18 cellular contexts compared by ENCODE assay signal in the genomic region with DNA sequence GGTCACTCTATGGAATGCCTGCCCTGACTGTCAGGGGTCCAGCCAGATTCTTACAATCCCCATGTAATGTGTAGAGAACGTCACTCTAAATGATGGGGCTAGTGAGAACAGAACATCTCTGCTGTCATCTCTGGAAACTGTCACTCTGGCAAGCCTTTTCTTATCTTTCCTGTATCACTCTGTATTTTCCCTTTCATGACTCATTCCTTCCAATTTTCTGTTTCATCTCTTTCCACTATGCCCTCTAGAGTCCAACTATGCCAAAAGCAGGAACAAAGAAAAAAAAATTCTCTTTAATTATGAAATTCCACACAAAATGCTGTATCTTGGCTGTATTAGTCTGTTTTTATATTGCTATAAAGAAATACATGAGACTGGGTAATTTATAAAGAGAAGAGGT.
DNase-seq lines count a peak whose midpoint lies in the region; ATAC-seq and TF ChIP-seq lines count a peak whose summit lies in the region.
"Had no signal": no experiment of that assay in that cellular context is flagged by ENCODE, and none has a peak within 500 bp of the region (broad histone marks: within the 10 kb centered on the region; RNA-seq: fewer than 3 reads in every experiment).

No MANE protein-coding gene starts in this region.

- H3K79me2 ChIP-seq in SK-N-SH (ENCODE audit: insufficient read depth) = no peaks in the 10 kb centered on the region

- TF ChIP-seq CTCF in SK-N-SH (IDR thresholded peaks at IDR 0.05) (peak; percentile 34; the same call in 1 of the 2 replicates), retinal pigment epithelial cell (conservative IDR thresholded peaks at IDR 0.05; ENCODE audit: low read depth, low read length) (peak; percentile 55)

- no peak for TF ChIP-seq EP300 in SK-N-SH (IDR thresholded peaks at IDR 0.05; ENCODE audit: borderline replicate concordance in 1 of 2, low read depth in 1 of 2, low read length in 1 of 2)

- no peak overlapping the region for H2AFZ ChIP-seq in SK-N-SH (ENCODE audit: low read depth)

- POLR2A ChIA-PET in SK-N-SH (lab: Yijun Ruan, JAX) = no interaction called here

- no peaks in the 10 kb centered on the region for H3F3A ChIP-seq in SK-N-SH (replicated peaks; ENCODE audit: insufficient read depth)

- CTCF ChIA-PET in SK-N-SH (lab: Yijun Ruan, JAX) = no interaction called here

- no peaks in the 10 kb centered on the region; the same call in 1 of the 2 replicates for H3K9me3 ChIP-seq in SK-N-SH
- H3K9me3 ChIP-seq: gastrocnemius medialis, MG63, ovary had no signal

- H3K36me3 ChIP-seq in SK-N-SH (replicated peaks in 1 of 2; ENCODE audit: control insufficient read depth in 1 of 2, insufficient read depth in 2 of 2, low read length in 1 of 2) = no peaks in the 10 kb centered on the region
- H3K36me3 ChIP-seq: gastrocnemius medialis, MG63, ovary had no signal

- TF ChIP-seq RAD21 in SK-N-SH (IDR thresholded peaks at IDR 0.05; ENCODE audit: low read length) = no peak

- DNase-seq in SK-N-SH = no peak
- DNase-seq in OCI-M1 (lab: John Stamatoyannopoulos, UW) = peak; percentile 34
- peak; percentile 1 to 10 for DNase-seq in dermis microvascular lymphatic vessel endothelial cell (ENCODE audit: low read depth in 2 of 2)
- DNase-seq in retinal pigment epithelial cell (ENCODE audit: low read depth) = no peak
- DNase-seq: activated CD8-positive, alpha-beta memory T cell treated with anti-CD3 and anti-CD28 coated beads, Interleukin-2, amount 10 ng/mL, durations not matched to agents 7 days and 5 days; caudate nucleus; gastrocnemius medialis; H9; MG63; mucosa of descending colon; ovary; small intestine; stimulated activated naive CD8-positive, alpha-beta T cell treated with anti-CD3 and anti-CD28 coated beads, Interleukin-15, amount 100 ng/mL, for 72 hours had no signal

- no peaks in the 10 kb centered on the region for H3K4me1 ChIP-seq in SK-N-SH (ENCODE audit: control insufficient read depth in 1 of 2, insufficient read depth in 2 of 2, low read depth in 1 of 2, low read length in 1 of 2)
- H3K4me1 ChIP-seq: gastrocnemius medialis had no signal

- no peak overlapping the region for H3K4me2 ChIP-seq in SK-N-SH

- H3K9me2 ChIP-seq in SK-N-SH = no peaks in the 10 kb centered on the region

- no peaks in the 10 kb centered on the region for H4K20me1 ChIP-seq in SK-N-SH (ENCODE audit: insufficient read depth)

- H3K4me3 ChIP-seq in SK-N-SH (ENCODE audit: low read depth in 2 of 2, low read length in 1 of 2) (no peak overlapping the region), retinal pigment epithelial cell (ENCODE audit: low read length) (no peak overlapping the region)
- H3K4me3 ChIP-seq: gastrocnemius medialis, MG63, mucosa of descending colon, ovary had no signal

- H3K9ac ChIP-seq in SK-N-SH = no peak overlapping the region

- no peak for ATAC-seq in SK-N-SH treated with all-trans-retinoic acid at 6 μM for 48 hours
- no peak for ATAC-seq in HG02970 (IDR thresholded peaks at IDR 0.05; ENCODE audit: low FRiP score, unreplicated experiment)
- no peak for ATAC-seq in GM21381 (IDR thresholded peaks at IDR 0.05; ENCODE audit: unreplicated experiment)
- no peak for ATAC-seq in GM21423 (IDR thresholded peaks at IDR 0.05; ENCODE audit: unreplicated experiment)
- ATAC-seq: activated CD8-positive, alpha-beta memory T cell treated with anti-CD3 and anti-CD28 coated beads, Interleukin-2, amount 10 ng/mL, durations not matched to agents 7 days and 5 days; gastrocnemius medialis; mucosa of descending colon; stimulated activated naive CD8-positive, alpha-beta T cell treated with anti-CD3 and anti-CD28 coated beads, Interleukin-15, amount 100 ng/mL, for 72 hours; WTC11 had no signal

- no peaks in the 10 kb centered on the region for H3K27me3 ChIP-seq in SK-N-SH (ENCODE audit: insufficient read depth)
- H3K27me3 ChIP-seq: gastrocnemius medialis, MG63, ovary had no signal

- WGBS in SK-N-SH (ENCODE audit: low lambda C conversion rate) = 0% methylated on average over 1 of the region's 1 CpG

- H3K27ac ChIP-seq in SK-N-SH (ENCODE audit: low read depth in 2 of 2, low read length in 1 of 2) = no peak overlapping the region
- H3K27ac ChIP-seq: gastrocnemius medialis, ovary had no signal

TF ChIP-seq in SK-N-SH, 30 proteins besides CTCF, POLR2A, EP300 and RAD21 (continues in another document):
- TF ChIP-seq, protein P1, sequence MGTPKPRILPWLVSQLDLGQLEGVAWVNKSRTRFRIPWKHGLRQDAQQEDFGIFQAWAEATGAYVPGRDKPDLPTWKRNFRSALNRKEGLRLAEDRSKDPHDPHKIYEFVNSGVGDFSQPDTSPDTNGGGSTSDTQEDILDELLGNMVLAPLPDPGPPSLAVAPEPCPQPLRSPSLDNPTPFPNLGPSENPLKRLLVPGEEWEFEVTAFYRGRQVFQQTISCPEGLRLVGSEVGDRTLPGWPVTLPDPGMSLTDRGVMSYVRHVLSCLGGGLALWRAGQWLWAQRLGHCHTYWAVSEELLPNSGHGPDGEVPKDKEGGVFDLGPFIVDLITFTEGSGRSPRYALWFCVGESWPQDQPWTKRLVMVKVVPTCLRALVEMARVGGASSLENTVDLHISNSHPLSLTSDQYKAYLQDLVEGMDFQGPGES (IDR thresholded peaks at IDR 0.05; ENCODE audit: low read depth, low read length) = no peak
- TF ChIP-seq, protein P2, sequence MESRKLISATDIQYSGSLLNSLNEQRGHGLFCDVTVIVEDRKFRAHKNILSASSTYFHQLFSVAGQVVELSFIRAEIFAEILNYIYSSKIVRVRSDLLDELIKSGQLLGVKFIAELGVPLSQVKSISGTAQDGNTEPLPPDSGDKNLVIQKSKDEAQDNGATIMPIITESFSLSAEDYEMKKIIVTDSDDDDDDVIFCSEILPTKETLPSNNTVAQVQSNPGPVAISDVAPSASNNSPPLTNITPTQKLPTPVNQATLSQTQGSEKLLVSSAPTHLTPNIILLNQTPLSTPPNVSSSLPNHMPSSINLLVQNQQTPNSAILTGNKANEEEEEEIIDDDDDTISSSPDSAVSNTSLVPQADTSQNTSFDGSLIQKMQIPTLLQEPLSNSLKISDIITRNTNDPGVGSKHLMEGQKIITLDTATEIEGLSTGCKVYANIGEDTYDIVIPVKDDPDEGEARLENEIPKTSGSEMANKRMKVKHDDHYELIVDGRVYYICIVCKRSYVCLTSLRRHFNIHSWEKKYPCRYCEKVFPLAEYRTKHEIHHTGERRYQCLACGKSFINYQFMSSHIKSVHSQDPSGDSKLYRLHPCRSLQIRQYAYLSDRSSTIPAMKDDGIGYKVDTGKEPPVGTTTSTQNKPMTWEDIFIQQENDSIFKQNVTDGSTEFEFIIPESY (IDR thresholded peaks at IDR 0.05; ENCODE audit: borderline replicate concordance, low read depth) = no peak

TF ChIP-seq in SK-N-SH treated with all-trans-retinoic acid at 6 μM for 48 hours, 23 proteins besides CTCF, POLR2A, EP300 and RAD21 (continues in another document):
- TF ChIP-seq TOX (CRISPR knock-in tag; IDR thresholded peaks at IDR 0.05; ENCODE audit: borderline replicate concordance) = no peak
- TF ChIP-seq, protein P3, sequence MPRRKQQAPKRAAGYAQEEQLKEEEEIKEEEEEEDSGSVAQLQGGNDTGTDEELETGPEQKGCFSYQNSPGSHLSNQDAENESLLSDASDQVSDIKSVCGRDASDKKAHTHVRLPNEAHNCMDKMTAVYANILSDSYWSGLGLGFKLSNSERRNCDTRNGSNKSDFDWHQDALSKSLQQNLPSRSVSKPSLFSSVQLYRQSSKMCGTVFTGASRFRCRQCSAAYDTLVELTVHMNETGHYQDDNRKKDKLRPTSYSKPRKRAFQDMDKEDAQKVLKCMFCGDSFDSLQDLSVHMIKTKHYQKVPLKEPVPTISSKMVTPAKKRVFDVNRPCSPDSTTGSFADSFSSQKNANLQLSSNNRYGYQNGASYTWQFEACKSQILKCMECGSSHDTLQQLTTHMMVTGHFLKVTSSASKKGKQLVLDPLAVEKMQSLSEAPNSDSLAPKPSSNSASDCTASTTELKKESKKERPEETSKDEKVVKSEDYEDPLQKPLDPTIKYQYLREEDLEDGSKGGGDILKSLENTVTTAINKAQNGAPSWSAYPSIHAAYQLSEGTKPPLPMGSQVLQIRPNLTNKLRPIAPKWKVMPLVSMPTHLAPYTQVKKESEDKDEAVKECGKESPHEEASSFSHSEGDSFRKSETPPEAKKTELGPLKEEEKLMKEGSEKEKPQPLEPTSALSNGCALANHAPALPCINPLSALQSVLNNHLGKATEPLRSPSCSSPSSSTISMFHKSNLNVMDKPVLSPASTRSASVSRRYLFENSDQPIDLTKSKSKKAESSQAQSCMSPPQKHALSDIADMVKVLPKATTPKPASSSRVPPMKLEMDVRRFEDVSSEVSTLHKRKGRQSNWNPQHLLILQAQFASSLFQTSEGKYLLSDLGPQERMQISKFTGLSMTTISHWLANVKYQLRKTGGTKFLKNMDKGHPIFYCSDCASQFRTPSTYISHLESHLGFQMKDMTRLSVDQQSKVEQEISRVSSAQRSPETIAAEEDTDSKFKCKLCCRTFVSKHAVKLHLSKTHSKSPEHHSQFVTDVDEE (CRISPR knock-in tag; IDR thresholded peaks at IDR 0.05) = no peak
- TF ChIP-seq, protein P4, sequence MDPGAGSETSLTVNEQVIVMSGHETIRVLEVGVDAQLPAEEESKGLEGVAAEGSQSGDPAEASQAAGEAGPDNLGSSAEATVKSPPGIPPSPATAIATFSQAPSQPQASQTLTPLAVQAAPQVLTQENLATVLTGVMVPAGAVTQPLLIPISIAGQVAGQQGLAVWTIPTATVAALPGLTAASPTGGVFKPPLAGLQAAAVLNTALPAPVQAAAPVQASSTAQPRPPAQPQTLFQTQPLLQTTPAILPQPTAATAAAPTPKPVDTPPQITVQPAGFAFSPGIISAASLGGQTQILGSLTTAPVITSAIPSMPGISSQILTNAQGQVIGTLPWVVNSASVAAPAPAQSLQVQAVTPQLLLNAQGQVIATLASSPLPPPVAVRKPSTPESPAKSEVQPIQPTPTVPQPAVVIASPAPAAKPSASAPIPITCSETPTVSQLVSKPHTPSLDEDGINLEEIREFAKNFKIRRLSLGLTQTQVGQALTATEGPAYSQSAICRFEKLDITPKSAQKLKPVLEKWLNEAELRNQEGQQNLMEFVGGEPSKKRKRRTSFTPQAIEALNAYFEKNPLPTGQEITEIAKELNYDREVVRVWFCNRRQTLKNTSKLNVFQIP (CRISPR knock-in tag; IDR thresholded peaks at IDR 0.05; ENCODE audit: borderline replicate concordance, low read depth) = no peak

Comparison
In these comparisons a context has a peak if more than half of its experiments do, and no peak if none do; other contexts are left out.
1. DNase-seq: peak in OCI-M1 (single experiment) and dermis microvascular lymphatic vessel endothelial cell (2 of 2); none in SK-N-SH (single experiment) and retinal pigment epithelial cell (single experiment).